In the genomic region with DNA sequence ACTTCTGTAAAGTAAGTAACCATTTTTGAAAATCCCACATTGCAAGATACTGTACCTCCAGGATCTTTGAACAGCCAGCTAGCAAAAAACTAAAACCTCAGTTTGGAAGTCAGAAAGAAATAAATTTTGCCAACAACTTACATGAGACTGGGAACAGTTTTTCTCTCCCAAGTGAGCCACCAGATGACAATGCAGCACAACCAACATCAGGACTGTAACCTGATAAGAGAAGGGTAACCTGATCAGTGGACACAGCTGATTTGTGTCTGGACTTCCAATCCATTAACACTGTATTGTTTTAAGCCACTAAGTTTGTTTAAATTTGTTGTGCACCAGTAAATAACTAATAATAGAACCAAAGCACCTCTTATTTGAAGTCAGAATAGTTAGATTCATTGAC, we compare ENCODE assay signal across 13 cellular contexts.
DNase-seq lines count a peak whose midpoint lies in the region; FAIRE-seq and TF ChIP-seq lines count a peak whose summit lies in the region.
"Had no signal": no experiment of that assay in that cellular context is flagged by ENCODE, and none has a peak within 500 bp of the region (broad histone marks: within the 10 kb centered on the region; RNA-seq: fewer than 3 reads in every experiment).

No MANE protein-coding gene starts in this region.

- no peak overlapping the region for H2BK15ac ChIP-seq in H1 (ENCODE audit: low read length)
- H2BK15ac ChIP-seq in mesendoderm (replicated peaks; ENCODE audit: low read depth) = no peak overlapping the region

- no peak overlapping the region for H2BK5ac ChIP-seq in H1 (ENCODE audit: low read depth, low read length)
- no peak overlapping the region for H2BK5ac ChIP-seq in mesendoderm (ENCODE audit: low read length)

- no peak overlapping the region for H3K4me3 ChIP-seq in H1 (ENCODE audit: extremely low read depth in 1 of 4, insufficient read depth in 2 of 4, low read depth in 3 of 4, low read length in 4 of 4)
- no peak overlapping the region for H3K4me3 ChIP-seq in mesendoderm (ENCODE audit: low read length)
- H3K4me3 ChIP-seq: SJSA1 had no signal

- H2BK20ac ChIP-seq in H1 (ENCODE audit: low read length) = no peak overlapping the region

- DNase-seq in NCI-H2171 treated with DMSO at 0.1 percent for 48 hours (lab: John Stamatoyannopoulos, UW) (peak; percentile 49), NCI-H2171 (lab: John Stamatoyannopoulos, UW) (no peak), HTR-8/SVneo (ENCODE audit: insufficient read length, low spot score) (no peak), H1 (ENCODE audit: low read depth in 1 of 2, low spot score in 2 of 2) (no peak), mesendoderm (peak; percentile 47), NOMO-1 (lab: John Stamatoyannopoulos, UW; ENCODE audit: unreplicated experiment in 2 of 2) (no peak), GM19240 (ENCODE audit: insufficient read length, low spot score) (no peak), mesenteric fat pad (ENCODE audit: low spot score) (no peak)
- DNase-seq: C1 segment of cervical spinal cord, H9, NCI-H187 treated with DMSO at 0.1 percent for 48 hours had no signal

- H3K56ac ChIP-seq in H1 (replicated peaks; ENCODE audit: insufficient read length, low read depth, low read length) = no peak overlapping the region
- no peak overlapping the region for H3K56ac ChIP-seq in mesendoderm (ENCODE audit: low read length)

- TF ChIP-seq CTCF in H1 (IDR thresholded peaks at IDR 0.05; ENCODE audit: control extremely low read depth in 1 of 3, insufficient read depth in 1 of 3, low read depth in 1 of 3, low read length in 3 of 3) = peak in 1 of 3 experiments; percentile 9; a peak in 1 of 4 replicates

- H2BK120ac ChIP-seq in H1 (replicated peaks; ENCODE audit: low read depth, low read length) (no peak overlapping the region), mesendoderm (ENCODE audit: low read depth, low read length) (no peak overlapping the region)

- no peaks in the 10 kb centered on the region for H3K23me2 ChIP-seq in H1 (ENCODE audit: low read depth, low read length)

- no peak overlapping the region for H3K23ac ChIP-seq in H1 (ENCODE audit: insufficient read length)
- H3K23ac ChIP-seq in mesendoderm (ENCODE audit: low read length) = no peak overlapping the region

- H4K8ac ChIP-seq in H1 (ENCODE audit: extremely low read depth, insufficient read depth, low read length) (no peak overlapping the region), mesendoderm (ENCODE audit: low read depth, low read length) (no peak overlapping the region)

- no peak overlapping the region for H3K4ac ChIP-seq in H1 (replicated peaks; ENCODE audit: insufficient read length, low read depth, low read length)
- H3K4ac ChIP-seq in mesendoderm (ENCODE audit: low read depth, low read length) = no peak overlapping the region

- TF ChIP-seq POLR2A in H1 (IDR thresholded peaks at IDR 0.05; ENCODE audit: control extremely low read depth in 1 of 2, low read depth in 2 of 2, low read length in 2 of 2) = no peak

- H2AFZ ChIP-seq in H1 (ENCODE audit: low read length) = peak overlapping the region; percentile 26; the same call in 1 of the 2 replicates

- H3K9ac ChIP-seq in H1 (replicated peaks in 1 of 4; ENCODE audit: extremely low read depth in 1 of 4, low read depth in 3 of 4, low read length in 3 of 4) (no peak overlapping the region), mesendoderm (ENCODE audit: low read length) (no peak overlapping the region)

- no peak overlapping the region for H4K5ac ChIP-seq in H1 (ENCODE audit: insufficient read length, low read depth, low read length)
- no peak overlapping the region for H4K5ac ChIP-seq in mesendoderm (ENCODE audit: low read length)

- H3K27ac ChIP-seq in H1 (ENCODE audit: low read depth, low read length) (no peak overlapping the region), mesendoderm (ENCODE audit: low read depth, low read length) (no peak overlapping the region)
- H3K27ac ChIP-seq: SJSA1 had no signal

- no peak overlapping the region for H3K18ac ChIP-seq in H1 (ENCODE audit: extremely low read depth, low read length)
- no peak overlapping the region for H3K18ac ChIP-seq in mesendoderm (ENCODE audit: low read length)

- H3K9me3 ChIP-seq in H1 (ENCODE audit: insufficient read depth in 2 of 2, low read depth in 1 of 2, low read length in 1 of 2) = no peaks in the 10 kb centered on the region
- H3K9me3 ChIP-seq: SJSA1 had no signal

- no peak overlapping the region for H2AK5ac ChIP-seq in H1 (ENCODE audit: low read depth, low read length)
- no peak overlapping the region for H2AK5ac ChIP-seq in mesendoderm (ENCODE audit: low read length)

- POLR2A ChIA-PET in H1 (lab: Charles Lee; ENCODE audit: partially characterized antibody) = no interaction called here

- no peak for TF ChIP-seq EP300 in H1 (IDR thresholded peaks at IDR 0.05; ENCODE audit: borderline replicate concordance in 1 of 2, low read depth in 2 of 2, low read length in 2 of 2)

- no peaks in the 10 kb centered on the region for H4K20me1 ChIP-seq in H1 (replicated peaks in 1 of 2; ENCODE audit: control insufficient read depth in 1 of 2, insufficient read depth in 2 of 2, low read length in 2 of 2)

- H3K79me1 ChIP-seq in H1 (ENCODE audit: low read depth, low read length) (no peaks in the 10 kb centered on the region), mesendoderm (ENCODE audit: low read length) (no peaks in the 10 kb centered on the region)

- peak; percentile 42 to 50 for TF ChIP-seq RAD21 in H1 (IDR thresholded peaks at IDR 0.05 in 1 of 2, conservative IDR thresholded peaks at IDR 0.05 in 1 of 2; ENCODE audit: low read depth in 2 of 2, low read length in 2 of 2)

- H3K27me3 ChIP-seq in H1 (replicated peaks in 1 of 4; ENCODE audit: control insufficient read depth in 3 of 4, extremely low read depth in 1 of 4, insufficient read depth in 3 of 4, low read length in 3 of 4) = no peaks in the 10 kb centered on the region
- no peaks in the 10 kb centered on the region for H3K27me3 ChIP-seq in mesendoderm (ENCODE audit: insufficient read depth, low read length, poor library complexity)
- H3K27me3 ChIP-seq: SJSA1 had no signal

- H3K4me1 ChIP-seq in H1 (replicated peaks in 1 of 4; ENCODE audit: control insufficient read depth in 3 of 4, insufficient read depth in 4 of 4, low read length in 3 of 4) = no peaks in the 10 kb centered on the region
- H3K4me1 ChIP-seq in mesendoderm (ENCODE audit: control insufficient read depth, low read depth, low read length) = no peaks in the 10 kb centered on the region
- H3K4me1 ChIP-seq: SJSA1 had no signal

- H3K79me2 ChIP-seq in H1 (ENCODE audit: control insufficient read depth in 1 of 2, insufficient read depth in 2 of 2, low read length in 2 of 2) (no peaks in the 10 kb centered on the region), mesendoderm (ENCODE audit: control insufficient read depth, insufficient read depth, low read length) (no peaks in the 10 kb centered on the region)

- CTCF ChIA-PET in H1 (lab: Charles Lee; ENCODE audit: partially characterized antibody) = interaction anchor here (1.5 to 1.7 kb wide), 2 partner anchors 14 to 162 kb away, joined by 3 to 5 read pairs; no protein-coding TSS in a partner anchor

- no peak overlapping the region for H4K91ac ChIP-seq in H1 (replicated peaks; ENCODE audit: insufficient read length, low read length)

- H3K14ac ChIP-seq in H1 (ENCODE audit: insufficient read length) = no peak overlapping the region

- peak; percentile 4 for FAIRE-seq in HTR-8/SVneo (lab: Jason Lieb, UNC)
- no peak for FAIRE-seq in H1 (lab: Jason Lieb, UNC)
- FAIRE-seq: A204.1 had no signal

- H3K36me3 ChIP-seq in H1 (ENCODE audit: control insufficient read depth in 2 of 4, insufficient read depth in 4 of 4, low read length in 3 of 4) (no peaks in the 10 kb centered on the region), mesendoderm (ENCODE audit: control insufficient read depth, insufficient read depth, low read length) (no peaks in the 10 kb centered on the region)
- H3K36me3 ChIP-seq: SJSA1 had no signal

- H3K4me2 ChIP-seq in H1 (ENCODE audit: insufficient read depth in 1 of 2, low read depth in 2 of 2, low read length in 2 of 2) (no peak overlapping the region), mesendoderm (ENCODE audit: low read length) (no peak overlapping the region)

- H2BK12ac ChIP-seq in H1 (ENCODE audit: low read depth, low read length) = no peak overlapping the region

TF ChIP-seq in H1, 55 proteins besides CTCF, POLR2A, EP300 and RAD21:
- no peak for TF ChIP-seq CTBP2 (IDR thresholded peaks at IDR 0.05; ENCODE audit: borderline replicate concordance, insufficient read depth, insufficient read length, low read length)
- no peak for TF ChIP-seq ZNF274 (IDR thresholded peaks at IDR 0.05; ENCODE audit: borderline replicate concordance, extremely low read depth, low read length)
- no peak for TF ChIP-seq POU5F1 (IDR thresholded peaks at IDR 0.05; ENCODE audit: low read depth, low read length)
- no peak for TF ChIP-seq YY1 (IDR thresholded peaks at IDR 0.05; ENCODE audit: low read depth, low read length)
- TF ChIP-seq SP1 (IDR thresholded peaks at IDR 0.05; ENCODE audit: low read depth, low read length) = no peak
- no peak for TF ChIP-seq TAF7 (optimal IDR thresholded peaks at IDR 0.05; ENCODE audit: borderline replicate concordance, low read depth, low read length)
- TF ChIP-seq EZH2 (IDR thresholded peaks at IDR 0.05; ENCODE audit: low read depth, low read length, severe bottlenecking) = no peak
- no peak for TF ChIP-seq RNF2 (IDR thresholded peaks at IDR 0.05; ENCODE audit: borderline replicate concordance, low read depth, low read length, missing control alignments, poor library complexity, severe bottlenecking)
- TF ChIP-seq, protein P1, sequence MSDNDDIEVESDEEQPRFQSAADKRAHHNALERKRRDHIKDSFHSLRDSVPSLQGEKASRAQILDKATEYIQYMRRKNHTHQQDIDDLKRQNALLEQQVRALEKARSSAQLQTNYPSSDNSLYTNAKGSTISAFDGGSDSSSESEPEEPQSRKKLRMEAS (IDR thresholded peaks at IDR 0.05) = no peak
- TF ChIP-seq PHF8 (conservative IDR thresholded peaks at IDR 0.05; ENCODE audit: low read depth, low read length) = no peak

Comparison
In these comparisons a context has a peak if more than half of its experiments do, and no peak if none do; other contexts are left out.
1. DNase-seq: peak in NCI-H2171 treated with DMSO at 0.1 percent for 48 hours (single experiment) and mesendoderm (single experiment); none in NCI-H2171 (single experiment), HTR-8/SVneo (single experiment), H1 (0 of 2), NOMO-1 (0 of 2), GM19240 (single experiment) and mesenteric fat pad (single experiment).